11 cellular contexts compared by ENCODE assay signal in the genomic region with DNA sequence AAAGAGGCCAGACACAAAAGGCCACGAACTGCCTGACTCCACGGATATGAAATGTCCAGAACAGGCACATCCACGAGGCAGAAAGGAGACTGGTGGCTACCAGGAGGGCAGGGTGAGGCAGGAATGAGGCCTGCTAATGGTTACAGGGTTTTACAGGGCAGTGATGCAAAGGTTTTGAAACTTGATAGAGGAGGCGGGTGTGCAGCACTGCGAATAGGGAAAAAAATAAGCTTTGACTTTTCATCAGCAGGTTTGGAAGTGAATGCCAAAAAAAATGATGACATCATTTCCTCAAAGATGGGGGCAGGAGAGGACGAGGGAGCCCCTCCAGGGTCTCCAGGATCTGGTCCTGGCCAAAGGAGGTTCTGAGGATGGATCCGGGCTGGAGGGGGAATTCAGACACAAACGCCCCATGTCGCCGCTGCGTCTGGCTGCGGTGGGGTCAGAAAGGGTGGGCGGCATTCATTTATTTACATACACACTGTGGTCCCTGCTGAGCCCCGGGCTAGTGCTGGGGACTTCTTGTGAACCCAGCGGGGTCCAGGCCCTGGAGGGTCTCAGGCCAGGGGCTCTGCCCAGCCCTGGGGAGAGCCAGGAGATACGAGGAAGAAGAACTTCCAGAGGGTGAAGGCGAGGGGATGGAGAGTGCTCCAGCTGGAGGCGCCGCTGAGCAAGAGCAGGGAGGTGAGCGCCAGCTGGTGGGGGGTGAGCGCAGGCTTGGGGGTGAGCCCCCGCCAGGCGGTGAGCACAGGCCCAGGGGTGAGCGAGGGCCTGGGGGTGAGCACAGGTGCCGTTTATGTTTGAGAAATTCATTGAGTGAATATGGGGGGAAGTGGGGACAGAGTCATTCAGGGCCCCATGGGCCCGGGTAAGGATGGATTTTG.
DNase-seq lines count a peak whose midpoint lies in the region; ATAC-seq and TF ChIP-seq lines count a peak whose summit lies in the region.
"Had no signal": no experiment of that assay in that cellular context is flagged by ENCODE, and none has a peak within 500 bp of the region (broad histone marks: within the 10 kb centered on the region; RNA-seq: fewer than 3 reads in every experiment).

No MANE protein-coding gene starts in this region.

- DNase-seq in activated T-cell treated with anti-CD3 and anti-CD28 coated beads, Interleukin-2, amount 50 U/mL, for 24 hours: no peak
- DNase-seq in activated T-cell treated with anti-CD3 and anti-CD28 coated beads, Interleukin-2, amount 50 U/mL, for 4 hours: no peak
- no peak for DNase-seq in central memory CD8-positive, alpha-beta T cell (ENCODE audit: low spot score in 2 of 2)
- DNase-seq in mesothelial cell of epicardium (ENCODE audit: low spot score in 2 of 2, unreplicated experiment in 2 of 2): no peak
- DNase-seq in type B pancreatic cell (ENCODE audit: extremely low spot score, unreplicated experiment): no peak
- DNase-seq in medulla oblongata (ENCODE audit: extremely low spot score): no peak
- DNase-seq in left lobe of liver (ENCODE audit: low spot score): no peak
- no peak for DNase-seq in NOMO-1 treated with dmso at 0.1 percent for 144 hours (lab: John Stamatoyannopoulos, UW; ENCODE audit: unreplicated experiment)
- DNase-seq: activated naive CD4-positive, alpha-beta T cell treated with anti-CD3 and anti-CD28 coated beads for 36 hours; immature natural killer cell; NCI-H1092 treated with DMSO at 0.1 percent for 48 hours had no signal

- no peaks in the 10 kb centered on the region for H3K9me3 Mint-ChIP-seq in activated T-cell treated with anti-CD3 and anti-CD28 coated beads, Interleukin-2, amount 50 U/mL, for 24 hours
- no peaks in the 10 kb centered on the region for H3K9me3 Mint-ChIP-seq in activated T-cell treated with anti-CD3 and anti-CD28 coated beads, Interleukin-2, amount 50 U/mL, for 4 hours
- no peaks in the 10 kb centered on the region for H3K9me3 Mint-ChIP-seq in central memory CD8-positive, alpha-beta T cell
- no peaks in the 10 kb centered on the region for H3K9me3 Mint-ChIP-seq in mesothelial cell of epicardium
- H3K9me3 Mint-ChIP-seq in type B pancreatic cell: no peaks in the 10 kb centered on the region
- H3K9me3 Mint-ChIP-seq: activated naive CD4-positive, alpha-beta T cell treated with anti-CD3 and anti-CD28 coated beads for 36 hours; immature natural killer cell had no signal

- TF ChIP-seq CTCF in mesothelial cell of epicardium (IDR thresholded peaks at IDR 0.05; ENCODE audit: unreplicated experiment) (no peak), type B pancreatic cell (conservative IDR thresholded peaks at IDR 0.05) (no peak)

- no peak overlapping the region for H3K4me3 Mint-ChIP-seq in activated T-cell treated with anti-CD3 and anti-CD28 coated beads, Interleukin-2, amount 50 U/mL, for 24 hours
- no peak overlapping the region for H3K4me3 Mint-ChIP-seq in activated T-cell treated with anti-CD3 and anti-CD28 coated beads, Interleukin-2, amount 50 U/mL, for 4 hours
- no peak overlapping the region for H3K4me3 Mint-ChIP-seq in central memory CD8-positive, alpha-beta T cell
- no peak overlapping the region for H3K4me3 Mint-ChIP-seq in mesothelial cell of epicardium
- peak overlapping the region; percentile 11 for H3K4me3 Mint-ChIP-seq in type B pancreatic cell
- H3K4me3 Mint-ChIP-seq: activated naive CD4-positive, alpha-beta T cell treated with anti-CD3 and anti-CD28 coated beads for 36 hours; immature natural killer cell had no signal

- ATAC-seq in activated T-cell treated with anti-CD3 and anti-CD28 coated beads, Interleukin-2, amount 50 U/mL, for 4 hours: no peak
- no peak for ATAC-seq in central memory CD8-positive, alpha-beta T cell (replicated peaks; ENCODE audit: extremely low read depth, poor library complexity, severe bottlenecking)
- no peak for ATAC-seq in left lobe of liver

- H3K27ac Mint-ChIP-seq in activated T-cell treated with anti-CD3 and anti-CD28 coated beads, Interleukin-2, amount 50 U/mL, for 24 hours: peak overlapping the region; percentile 26
- H3K27ac Mint-ChIP-seq in central memory CD8-positive, alpha-beta T cell (ENCODE audit: low read depth): peak overlapping the region; percentile 25
- peak overlapping the region; percentile 97 for H3K27ac Mint-ChIP-seq in mesothelial cell of epicardium
- peak overlapping the region; percentile 77 for H3K27ac Mint-ChIP-seq in type B pancreatic cell
- H3K27ac Mint-ChIP-seq: activated naive CD4-positive, alpha-beta T cell treated with anti-CD3 and anti-CD28 coated beads for 36 hours had no signal

- H3K4me1 Mint-ChIP-seq in activated T-cell treated with anti-CD3 and anti-CD28 coated beads, Interleukin-2, amount 50 U/mL, for 24 hours (ENCODE audit: low read depth): peaks cover 74% of the 10 kb centered on the region
- peaks cover 47% of the 10 kb centered on the region for H3K4me1 Mint-ChIP-seq in activated T-cell treated with anti-CD3 and anti-CD28 coated beads, Interleukin-2, amount 50 U/mL, for 4 hours (ENCODE audit: low read depth)
- peaks cover 59% of the 10 kb centered on the region for H3K4me1 Mint-ChIP-seq in central memory CD8-positive, alpha-beta T cell
- H3K4me1 Mint-ChIP-seq in mesothelial cell of epicardium: peaks cover 54% of the 10 kb centered on the region
- H3K4me1 Mint-ChIP-seq in type B pancreatic cell (ENCODE audit: unreplicated experiment): peaks cover 53% of the 10 kb centered on the region

- H3K36me3 Mint-ChIP-seq in activated T-cell treated with anti-CD3 and anti-CD28 coated beads, Interleukin-2, amount 50 U/mL, for 24 hours (ENCODE audit: low read depth): peaks cover 15% of the 10 kb centered on the region
- peaks cover 8% of the 10 kb centered on the region for H3K36me3 Mint-ChIP-seq in activated T-cell treated with anti-CD3 and anti-CD28 coated beads, Interleukin-2, amount 50 U/mL, for 4 hours (ENCODE audit: insufficient read depth)
- H3K36me3 Mint-ChIP-seq in central memory CD8-positive, alpha-beta T cell (ENCODE audit: insufficient read depth): peaks cover 4% of the 10 kb centered on the region
- H3K36me3 Mint-ChIP-seq in mesothelial cell of epicardium (peaks cover 1% of the 10 kb centered on the region), type B pancreatic cell (peaks cover 5% of the 10 kb centered on the region)

- H3K27me3 Mint-ChIP-seq in activated T-cell treated with anti-CD3 and anti-CD28 coated beads, Interleukin-2, amount 50 U/mL, for 24 hours: no peaks in the 10 kb centered on the region
- H3K27me3 Mint-ChIP-seq in activated T-cell treated with anti-CD3 and anti-CD28 coated beads, Interleukin-2, amount 50 U/mL, for 4 hours (ENCODE audit: low read depth): no peaks in the 10 kb centered on the region
- no peaks in the 10 kb centered on the region for H3K27me3 Mint-ChIP-seq in central memory CD8-positive, alpha-beta T cell
- no peaks in the 10 kb centered on the region for H3K27me3 Mint-ChIP-seq in mesothelial cell of epicardium (ENCODE audit: low read depth)
- no peaks in the 10 kb centered on the region for H3K27me3 Mint-ChIP-seq in type B pancreatic cell

Comparison
In these comparisons a context has a peak if more than half of its experiments do, and no peak if none do; other contexts are left out.
1. H3K27ac Mint-ChIP-seq: peak in every context shown above with its lines; median percentile 97 in mesothelial cell of epicardium; 77 in type B pancreatic cell; 26 in activated T-cell treated with anti-CD3 and anti-CD28 coated beads, Interleukin-2, amount 50 U/mL, for 24 hours; 25 in central memory CD8-positive, alpha-beta T cell.